In genomic region chr5:163445345-163445744, GRCh38 we compare ENCODE assay signal across 30 cellular contexts.
"Had no signal": no experiment of that assay in that cellular context is flagged by ENCODE, and none has a peak within 500 bp of the region (broad histone marks: within the 10 kb centered on the region; RNA-seq: fewer than 3 reads in every experiment).

No MANE protein-coding gene starts in this region.

- H3K4me3 ChIP-seq: esophagus muscularis mucosa, gastroesophageal sphincter had no signal

- H3K27ac ChIP-seq: brain microvascular endothelial cell, esophagus muscularis mucosa, foreskin keratinocyte, gastroesophageal sphincter, WERI-Rb-1 had no signal

- H3K27me3 ChIP-seq: brain microvascular endothelial cell, esophagus muscularis mucosa, foreskin keratinocyte, gastroesophageal sphincter had no signal

- H3K9me3 ChIP-seq: esophagus muscularis mucosa, gastroesophageal sphincter had no signal

- FAIRE-seq: astrocyte, bronchial epithelial cell had no signal

- DNase-seq: activated B cell treated with CpG ODN at 0.5 μM for 24 hours; activated CD4-positive, alpha-beta T cell treated with anti-CD3 and anti-CD28 coated beads for 48 hours; activated CD4-positive, alpha-beta T cell treated with anti-CD3 and anti-CD28 coated beads, Interleukin-2, amount 50 U/mL, for 1 hour; activated CD4-positive, alpha-beta T cell treated with anti-CD3 and anti-CD28 coated beads, Interleukin-2, amount 50 U/mL, for 48 hours; activated CD8-positive, alpha-beta memory T cell treated with anti-CD3 and anti-CD28 coated beads for 24 hours; activated CD8-positive, alpha-beta T cell treated with anti-CD3 and anti-CD28 coated beads for 36 hours; activated effector memory CD4-positive, alpha-beta T cell treated with Interleukin-2 at 50 U/mL for 16 hours; activated gamma-delta T cell treated with Interleukin-2 at 50 U/mL for 16 hours; activated naive CD4-positive, alpha-beta T cell treated with anti-CD3 and anti-CD28 coated beads, Interleukin-2, amount 50 U/mL, for 16 hours; activated naive CD4-positive, alpha-beta T cell treated with Interleukin-2 at 50 U/mL for 16 hours; activated T-cell treated with anti-CD3 and anti-CD28 coated beads, Interleukin-2, amount 50 U/mL, for 4 hours; amniotic stem cell; anterior cingulate cortex; brain microvascular endothelial cell; cortex of kidney; dermis blood vessel endothelial cell; effector CD4-positive, alpha-beta T cell; effector memory CD8-positive, alpha-beta T cell; erythroblast; foreskin keratinocyte; T-helper 1 cell; T-helper 17 cell; T1000; WERI-Rb-1 had no signal

- ATAC-seq: activated CD4-positive, CD25-positive, alpha-beta regulatory T cell treated with anti-CD3 and anti-CD28 coated beads, Interleukin-2, amount 50 U/mL, for 24 hours; activated CD8-positive, alpha-beta T cell treated with anti-CD3 and anti-CD28 coated beads for 36 hours; activated T-cell treated with anti-CD3 and anti-CD28 coated beads, Interleukin-2, amount 50 U/mL, for 4 hours; activated T-helper 17 cell treated with anti-CD3 and anti-CD28 coated beads, Interleukin-2, amount 50 U/mL, for 72 hours; effector memory CD8-positive, alpha-beta T cell; foreskin keratinocyte; gastroesophageal sphincter; T-helper 17 cell had no signal
